ENCODE assay signal across 8 cellular contexts in genomic region chr1:71307451-71307850, GRCh38.
A peak's percentile ranks its signal among the peaks of the same experiment; 100 is the strongest.
DNase-seq lines count a peak whose midpoint lies in the region; FAIRE-seq and TF ChIP-seq lines count a peak whose summit lies in the region.

No MANE protein-coding gene starts in this region.

- peak; percentile 8 for DNase-seq in EH (ENCODE audit: low read depth)
- DNase-seq in HFF-Myc (ENCODE audit: extremely low read depth, low read depth), result peak; percentile 89
- DNase-seq in NCI-H226, result peak; percentile 20
- DNase-seq in fibroblast of the aortic adventitia (ENCODE audit: low read depth), result peak; percentile 56
- DNase-seq in activated CD4-positive, alpha-beta T cell treated with anti-CD3 and anti-CD28 coated beads, Interleukin-2, amount 50 U/mL, for 1 hour, result no peak
- DNase-seq in activated CD8-positive, alpha-beta memory T cell treated with anti-CD3 and anti-CD28 coated beads, Interleukin-2, amount 50 U/mL, for 4 hours, result no peak
- DNase-seq in ureter (ENCODE audit: low spot score), result no peak
- DNase-seq in kidney, result no peak

- TF ChIP-seq CTCF in HFF-Myc (IDR thresholded peaks at IDR 0.05; ENCODE audit: low read depth, low read length, missing control alignments) (no peak), fibroblast of the aortic adventitia (IDR thresholded peaks at IDR 0.05; ENCODE audit: insufficient read depth, low read length) (no peak), kidney (IDR thresholded peaks at IDR 0.05; ENCODE audit: borderline replicate concordance, extremely low read depth, insufficient read depth) (no peak)

- H3K27ac ChIP-seq in kidney (ENCODE audit: low read depth in 2 of 2, low read length in 2 of 2), result no peak overlapping the region

- no peaks in the 10 kb centered on the region for H3K4me1 ChIP-seq in kidney (ENCODE audit: control insufficient read depth in 1 of 2, insufficient read depth in 1 of 2, low read depth in 1 of 2, low read length in 2 of 2)

- H3K4me3 ChIP-seq in HFF-Myc (replicated peaks; ENCODE audit: low read depth, low read length) (no peak overlapping the region), fibroblast of the aortic adventitia (ENCODE audit: low read depth, low read length) (no peak overlapping the region), kidney (ENCODE audit: low read length in 2 of 2) (no peak overlapping the region)

- H3K9ac ChIP-seq in kidney (ENCODE audit: low read length in 2 of 2), result no peak overlapping the region

- no peaks in the 10 kb centered on the region for H3K36me3 ChIP-seq in kidney (ENCODE audit: control insufficient read depth in 1 of 2, insufficient read depth in 2 of 2, low read length in 2 of 2)

- H3K9me3 ChIP-seq in kidney (ENCODE audit: control insufficient read depth in 1 of 2, low read length in 2 of 2), result no peaks in the 10 kb centered on the region

- FAIRE-seq in kidney (lab: Jason Lieb, UNC), result no peak

- intact Hi-C loops in kidney (cut with DNase I), result no loop called here

Comparison
In these comparisons a context has a peak if more than half of its experiments do, and no peak if none do; other contexts are left out.
1. DNase-seq: peak in EH (single experiment), HFF-Myc (single experiment), NCI-H226 (single experiment) and fibroblast of the aortic adventitia (single experiment); none in activated CD4-positive, alpha-beta T cell treated with anti-CD3 and anti-CD28 coated beads, Interleukin-2, amount 50 U/mL, for 1 hour (single experiment), activated CD8-positive, alpha-beta memory T cell treated with anti-CD3 and anti-CD28 coated beads, Interleukin-2, amount 50 U/mL, for 4 hours (single experiment), ureter (single experiment) and kidney (single experiment).